Comparison of ENCODE assay signal across 8 cellular contexts in the genomic region with DNA sequence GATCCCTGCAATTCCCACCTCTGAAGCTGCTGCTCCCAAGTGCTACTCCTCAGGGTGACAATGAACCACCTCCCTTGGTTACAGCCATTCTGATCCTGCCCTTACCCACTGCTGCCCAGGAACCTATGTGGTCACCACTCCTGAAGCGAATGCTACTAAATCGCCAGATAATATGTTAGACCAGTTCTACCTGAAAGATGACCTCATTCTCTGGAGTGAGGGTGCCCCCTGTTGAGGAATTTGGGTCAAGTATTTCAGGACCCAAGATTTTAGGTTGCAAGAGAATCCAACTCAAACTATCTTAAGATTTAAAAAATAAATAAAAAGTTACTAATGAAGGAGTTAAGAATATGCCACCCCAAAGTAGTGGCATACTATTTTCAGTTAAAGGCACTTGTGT. TPM values are rescaled to one million over a fixed set of nuclear protein-coding genes. Genes with fewer than 3 reads are reported as not detected.
DNase-seq lines count a peak whose midpoint lies in the region; ATAC-seq, FAIRE-seq and TF ChIP-seq lines count a peak whose summit lies in the region.

No MANE protein-coding gene starts in this region.

- no peak overlapping the region for H3K27ac Mint-ChIP-seq in stimulated activated memory B cell treated with anti-CD40 and anti-IgM and Interleukin-4, amounts not matched to agents 10 μg/mL and 1 μg/mL and 100 μg/mL, for 72 hours

- DNase-seq in D721Med (ENCODE audit: insufficient read length, low spot score) (no peak), GM20000 (ENCODE audit: low spot score) (peak; percentile 66), OCI-M1 (lab: John Stamatoyannopoulos, UW) (peak; percentile 71), astrocyte of the spinal cord (ENCODE audit: low read depth, low spot score) (peak; percentile 58), right lobe of liver (peak in 1 of 3 donors; percentile 52), transverse colon (peak; percentile 66), globus pallidus (ENCODE audit: low spot score) (no peak)

- intact Hi-C loops in right lobe of liver (cut with DNase I) (loop anchor here in 1 of 2 donors (10.0 kb wide), 1 partner anchor 312 kb away; no protein-coding TSS in a partner anchor), transverse colon (cut with DNase I; ENCODE audit: low total_unique reads) (no loop called here)

- H3K27ac ChIP-seq in right lobe of liver, result no peak overlapping the region
- H3K27ac ChIP-seq in transverse colon, result no peak overlapping the region

- H3K4me1 ChIP-seq in right lobe of liver, result no peaks in the 10 kb centered on the region
- H3K4me1 ChIP-seq in transverse colon, result peaks cover 0 to 6% (median 4%) of the 10 kb centered on the region in 4 donors

- H3K36me3 ChIP-seq in right lobe of liver (no peaks in the 10 kb centered on the region), transverse colon (no peaks in the 10 kb centered on the region)

- 28% methylated on average over 2 of the region's 2 CpGs for WGBS in right lobe of liver (ENCODE audit: insufficient coverage, low coverage, low lambda C conversion rate, missing lambda C conversion rate)
- WGBS in transverse colon (ENCODE audit: low coverage in 1 of 2), 2 donors, result 41% methylated on average over 2 of the region's 2 CpGs; no CpG with 5 or more reads in 1 of the 2 donors

- TF ChIP-seq EP300 in transverse colon (IDR thresholded peaks at IDR 0.05; ENCODE audit: low read depth), result no peak

- H3K4me3 Mint-ChIP-seq in stimulated activated memory B cell treated with anti-CD40 and anti-IgM and Interleukin-4, amounts not matched to agents 10 μg/mL and 1 μg/mL and 100 μg/mL, for 72 hours, result no peak overlapping the region

- FAIRE-seq in D721Med (lab: Jason Lieb, UNC), result no peak

- no peak overlapping the region for H3K4me3 ChIP-seq in astrocyte of the spinal cord (ENCODE audit: low read depth, low read length)
- H3K4me3 ChIP-seq in right lobe of liver, result no peak overlapping the region
- no peak overlapping the region for H3K4me3 ChIP-seq in transverse colon

- TF ChIP-seq CTCF in D721Med (IDR thresholded peaks at IDR 0.05; ENCODE audit: insufficient read depth, missing control alignments) (peak; percentile 34), GM20000 (IDR thresholded peaks at IDR 0.05; ENCODE audit: extremely low read depth, missing control alignments) (peak; percentile 17), astrocyte of the spinal cord (IDR thresholded peaks at IDR 0.05; ENCODE audit: low read depth, low read length) (peak; percentile 48), right lobe of liver (IDR thresholded peaks at IDR 0.05) (peak; percentile 39 to 58 (median 48)), transverse colon (IDR thresholded peaks at IDR 0.05) (peak; percentile 32 to 62 (median 40))

- in situ Hi-C loops in astrocyte of the spinal cord (cut with HindIII; ENCODE audit: low sequenced_read_pairs), result no loop called here
- in situ Hi-C loops in transverse colon (cut with MboI; ENCODE audit: low pct_ligation_motif_present in 1 of 4, low pct_unique_long_range_greater_than_20kb in 1 of 4, low sequenced_read_pairs in 3 of 4), result loop anchor here (5.0 to 25.0 kb wide), 5 partner anchors 105 to 205 kb away; a partner anchor contains a TSS

- H3K9me3 ChIP-seq in right lobe of liver, result no peaks in the 10 kb centered on the region
- no peaks in the 10 kb centered on the region for H3K9me3 ChIP-seq in transverse colon

- H3K27me3 ChIP-seq in right lobe of liver (no peaks in the 10 kb centered on the region), transverse colon (no peaks in the 10 kb centered on the region)

- no peaks in the 10 kb centered on the region for H3K4me1 Mint-ChIP-seq in stimulated activated memory B cell treated with anti-CD40 and anti-IgM and Interleukin-4, amounts not matched to agents 10 μg/mL and 1 μg/mL and 100 μg/mL, for 72 hours

- no peaks in the 10 kb centered on the region for H3K27me3 Mint-ChIP-seq in stimulated activated memory B cell treated with anti-CD40 and anti-IgM and Interleukin-4, amounts not matched to agents 10 μg/mL and 1 μg/mL and 100 μg/mL, for 72 hours

- ATAC-seq in right lobe of liver, result peak; percentile 84 to 94 (median 89)
- ATAC-seq in stimulated activated memory B cell treated with anti-CD40 and anti-IgM and Interleukin-4, amounts not matched to agents 10 μg/mL and 1 μg/mL and 100 μg/mL, for 72 hours, result no peak

- H3K9me3 Mint-ChIP-seq in stimulated activated memory B cell treated with anti-CD40 and anti-IgM and Interleukin-4, amounts not matched to agents 10 μg/mL and 1 μg/mL and 100 μg/mL, for 72 hours, result no peaks in the 10 kb centered on the region

- H3K36me3 Mint-ChIP-seq in stimulated activated memory B cell treated with anti-CD40 and anti-IgM and Interleukin-4, amounts not matched to agents 10 μg/mL and 1 μg/mL and 100 μg/mL, for 72 hours, result no peaks in the 10 kb centered on the region

- no peak for TF ChIP-seq POLR2A in right lobe of liver (IDR thresholded peaks at IDR 0.05)
- no peak for TF ChIP-seq POLR2A in transverse colon (IDR thresholded peaks at IDR 0.05)

RNA-seq across cellular contexts. Expression of a gene that starts 5.8 kb away (rescaled TPM):
- 10 to 100 TPM in 5 of 6 experiments, 1 to 10 TPM in 1; 9.6 to 13.5 (median 13.3) TPM for total RNA-seq in right lobe of liver
- 10 to 100 TPM; 44.9 to 70.7 (median 52.5) TPM for total RNA-seq in transverse colon

Comparison
In these comparisons a context has a peak if more than half of its experiments do, and no peak if none do; other contexts are left out.
1. DNase-seq: peak in GM20000 (single experiment), OCI-M1 (single experiment), astrocyte of the spinal cord (single experiment) and transverse colon (single experiment); none in D721Med (single experiment) and globus pallidus (single experiment).
2. Peak in every context shown above with its lines, with median percentiles within 50 percentile points of each other: CTCF ChIP-seq.